1 cellular context compared by ENCODE assay signal in the genomic region with DNA sequence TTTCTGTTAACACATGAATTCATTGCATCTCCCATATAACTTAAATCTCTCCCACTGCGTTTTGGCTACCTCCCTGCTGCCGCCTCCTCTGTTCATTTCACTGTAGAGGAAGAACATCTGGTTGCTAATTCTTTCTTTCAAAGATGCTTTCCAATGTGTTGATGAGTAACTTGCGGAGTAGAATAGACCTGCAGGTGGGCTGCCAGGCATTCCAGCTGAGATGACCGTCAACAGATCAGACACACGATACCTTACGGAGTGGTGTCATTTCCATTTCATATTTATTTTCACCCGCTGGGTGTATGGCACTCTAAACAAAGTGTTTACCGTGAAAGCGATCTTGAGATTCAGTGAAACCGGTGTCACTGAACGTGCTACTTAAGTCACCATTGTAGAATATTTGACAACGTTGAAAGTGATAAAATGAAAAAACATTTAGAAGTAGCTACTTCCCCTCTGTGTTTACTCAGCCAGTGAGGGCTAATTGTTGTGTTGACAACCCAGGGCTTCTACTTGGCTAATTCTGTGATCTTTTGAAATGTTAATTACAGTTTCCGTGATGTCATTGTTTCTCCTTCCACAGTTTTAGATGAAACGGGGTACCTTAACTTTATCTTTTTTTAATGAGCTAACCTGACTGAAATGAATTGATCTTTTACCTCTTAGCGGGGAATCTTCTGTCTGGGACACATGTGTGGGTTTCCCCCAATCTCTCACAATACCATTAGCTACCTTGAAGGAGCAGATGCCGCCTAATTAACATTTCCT.
TF ChIP-seq lines count a peak whose summit lies in the region.

No MANE protein-coding gene starts in this region.

TF ChIP-seq in WTC11, 78 proteins besides CTCF, POLR2A, EP300 and RAD21 (continued from another document):
- TF ChIP-seq ZNF532 (CRISPR knock-in tag; IDR thresholded peaks at IDR 0.05; ENCODE audit: borderline replicate concordance) (no peak), CREB1 (CRISPR knock-in tag; IDR thresholded peaks at IDR 0.05) (no peak), ZNF671 (CRISPR knock-in tag; IDR thresholded peaks at IDR 0.05) (no peak), ZMAT4 (CRISPR knock-in tag; IDR thresholded peaks at IDR 0.05) (no peak), E2F1 (CRISPR knock-in tag; IDR thresholded peaks at IDR 0.05) (no peak), NR2C2 (CRISPR knock-in tag; IDR thresholded peaks at IDR 0.05) (no peak), OVOL2 (CRISPR knock-in tag; IDR thresholded peaks at IDR 0.05; ENCODE audit: borderline replicate concordance) (no peak), ZNF232 (CRISPR knock-in tag; IDR thresholded peaks at IDR 0.05) (no peak), SMAD4 (CRISPR knock-in tag; IDR thresholded peaks at IDR 0.05) (no peak), ATF1 (CRISPR knock-in tag; IDR thresholded peaks at IDR 0.05) (no peak), ZNF138 (CRISPR knock-in tag; conservative IDR thresholded peaks at IDR 0.05) (no peak), IRF1 (CRISPR knock-in tag; IDR thresholded peaks at IDR 0.05) (no peak), MXD4 (CRISPR knock-in tag; IDR thresholded peaks at IDR 0.05; ENCODE audit: borderline replicate concordance) (no peak), KAT7 (CRISPR knock-in tag; IDR thresholded peaks at IDR 0.05; ENCODE audit: borderline replicate concordance) (no peak), ZNF263 (CRISPR knock-in tag; IDR thresholded peaks at IDR 0.05; ENCODE audit: low read depth) (no peak), SP1 (CRISPR knock-in tag; conservative IDR thresholded peaks at IDR 0.05) (0 out of 2 replicates have a peak, but pooled peaks have one; percentile 4), ZNF219 (CRISPR knock-in tag; IDR thresholded peaks at IDR 0.05; ENCODE audit: borderline replicate concordance) (no peak), ZNF423 (CRISPR knock-in tag; IDR thresholded peaks at IDR 0.05) (0 out of 2 replicates have a peak, but pooled peaks have one; percentile 6), GTF2I (CRISPR knock-in tag; conservative IDR thresholded peaks at IDR 0.05) (no peak), NFE2L1 (CRISPR knock-in tag; IDR thresholded peaks at IDR 0.05) (no peak), TEAD4 (CRISPR knock-in tag; IDR thresholded peaks at IDR 0.05) (no peak), TP53 (CRISPR knock-in tag; IDR thresholded peaks at IDR 0.05) (no peak), ZNF416 (CRISPR knock-in tag; IDR thresholded peaks at IDR 0.05) (no peak), GABPB1 (CRISPR knock-in tag; IDR thresholded peaks at IDR 0.05) (no peak)
- TF ChIP-seq, protein P1, sequence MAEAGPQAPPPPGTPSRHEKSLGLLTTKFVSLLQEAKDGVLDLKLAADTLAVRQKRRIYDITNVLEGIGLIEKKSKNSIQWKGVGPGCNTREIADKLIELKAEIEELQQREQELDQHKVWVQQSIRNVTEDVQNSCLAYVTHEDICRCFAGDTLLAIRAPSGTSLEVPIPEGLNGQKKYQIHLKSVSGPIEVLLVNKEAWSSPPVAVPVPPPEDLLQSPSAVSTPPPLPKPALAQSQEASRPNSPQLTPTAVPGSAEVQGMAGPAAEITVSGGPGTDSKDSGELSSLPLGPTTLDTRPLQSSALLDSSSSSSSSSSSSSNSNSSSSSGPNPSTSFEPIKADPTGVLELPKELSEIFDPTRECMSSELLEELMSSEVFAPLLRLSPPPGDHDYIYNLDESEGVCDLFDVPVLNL (CRISPR knock-in tag; IDR thresholded peaks at IDR 0.05; ENCODE audit: borderline replicate concordance, low read depth): no peak
- TF ChIP-seq, protein P2, sequence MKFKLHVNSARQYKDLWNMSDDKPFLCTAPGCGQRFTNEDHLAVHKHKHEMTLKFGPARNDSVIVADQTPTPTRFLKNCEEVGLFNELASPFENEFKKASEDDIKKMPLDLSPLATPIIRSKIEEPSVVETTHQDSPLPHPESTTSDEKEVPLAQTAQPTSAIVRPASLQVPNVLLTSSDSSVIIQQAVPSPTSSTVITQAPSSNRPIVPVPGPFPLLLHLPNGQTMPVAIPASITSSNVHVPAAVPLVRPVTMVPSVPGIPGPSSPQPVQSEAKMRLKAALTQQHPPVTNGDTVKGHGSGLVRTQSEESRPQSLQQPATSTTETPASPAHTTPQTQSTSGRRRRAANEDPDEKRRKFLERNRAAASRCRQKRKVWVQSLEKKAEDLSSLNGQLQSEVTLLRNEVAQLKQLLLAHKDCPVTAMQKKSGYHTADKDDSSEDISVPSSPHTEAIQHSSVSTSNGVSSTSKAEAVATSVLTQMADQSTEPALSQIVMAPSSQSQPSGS (CRISPR knock-in tag; IDR thresholded peaks at IDR 0.05; ENCODE audit: borderline replicate concordance, low read depth): no peak
- TF ChIP-seq, protein P3, sequence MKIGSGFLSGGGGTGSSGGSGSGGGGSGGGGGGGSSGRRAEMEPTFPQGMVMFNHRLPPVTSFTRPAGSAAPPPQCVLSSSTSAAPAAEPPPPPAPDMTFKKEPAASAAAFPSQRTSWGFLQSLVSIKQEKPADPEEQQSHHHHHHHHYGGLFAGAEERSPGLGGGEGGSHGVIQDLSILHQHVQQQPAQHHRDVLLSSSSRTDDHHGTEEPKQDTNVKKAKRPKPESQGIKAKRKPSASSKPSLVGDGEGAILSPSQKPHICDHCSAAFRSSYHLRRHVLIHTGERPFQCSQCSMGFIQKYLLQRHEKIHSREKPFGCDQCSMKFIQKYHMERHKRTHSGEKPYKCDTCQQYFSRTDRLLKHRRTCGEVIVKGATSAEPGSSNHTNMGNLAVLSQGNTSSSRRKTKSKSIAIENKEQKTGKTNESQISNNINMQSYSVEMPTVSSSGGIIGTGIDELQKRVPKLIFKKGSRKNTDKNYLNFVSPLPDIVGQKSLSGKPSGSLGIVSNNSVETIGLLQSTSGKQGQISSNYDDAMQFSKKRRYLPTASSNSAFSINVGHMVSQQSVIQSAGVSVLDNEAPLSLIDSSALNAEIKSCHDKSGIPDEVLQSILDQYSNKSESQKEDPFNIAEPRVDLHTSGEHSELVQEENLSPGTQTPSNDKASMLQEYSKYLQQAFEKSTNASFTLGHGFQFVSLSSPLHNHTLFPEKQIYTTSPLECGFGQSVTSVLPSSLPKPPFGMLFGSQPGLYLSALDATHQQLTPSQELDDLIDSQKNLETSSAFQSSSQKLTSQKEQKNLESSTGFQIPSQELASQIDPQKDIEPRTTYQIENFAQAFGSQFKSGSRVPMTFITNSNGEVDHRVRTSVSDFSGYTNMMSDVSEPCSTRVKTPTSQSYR (CRISPR knock-in tag; IDR thresholded peaks at IDR 0.05): no peak
- TF ChIP-seq, protein P4, sequence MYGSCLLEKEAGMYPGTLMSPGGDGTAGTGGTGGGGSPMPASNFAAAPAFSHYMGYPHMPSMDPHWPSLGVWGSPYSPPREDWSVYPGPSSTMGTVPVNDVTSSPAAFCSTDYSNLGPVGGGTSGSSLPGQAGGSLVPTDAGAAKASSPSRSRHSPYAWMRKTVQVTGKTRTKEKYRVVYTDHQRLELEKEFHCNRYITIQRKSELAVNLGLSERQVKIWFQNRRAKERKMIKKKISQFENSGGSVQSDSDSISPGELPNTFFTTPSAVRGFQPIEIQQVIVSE (CRISPR knock-in tag; IDR thresholded peaks at IDR 0.05; ENCODE audit: borderline replicate concordance): no peak
